Comparison of ENCODE assay signal across 20 cellular contexts in genomic region chr17:14553847-14554246, GRCh38.
DNase-seq lines count a peak whose midpoint lies in the region; ATAC-seq and TF ChIP-seq lines count a peak whose summit lies in the region.
"Had no signal": no experiment of that assay in that cellular context is flagged by ENCODE, and none has a peak within 500 bp of the region (broad histone marks: within the 10 kb centered on the region; RNA-seq: fewer than 3 reads in every experiment).

No MANE protein-coding gene starts in this region.

- peak; percentile 62 to 78 for TF ChIP-seq RAD21 in liver (IDR thresholded peaks at IDR 0.05)

- no peak overlapping the region for H2AK5ac ChIP-seq in trophoblast cell (ENCODE audit: low read length)

- H3K14ac ChIP-seq in trophoblast cell (ENCODE audit: low read length) = no peak overlapping the region

- peaks cover 5% of the 10 kb centered on the region for H3K4me1 Mint-ChIP-seq in CD4-positive, alpha-beta T cell (ENCODE audit: low read depth)
- peaks cover 9% of the 10 kb centered on the region for H3K4me1 Mint-ChIP-seq in chondrocyte (ENCODE audit: low read depth)

- ATAC-seq in CD4-positive, alpha-beta T cell (ENCODE audit: poor library complexity) = no peak
- ATAC-seq: SK-N-SH treated with all-trans-retinoic acid at 6 μM for 48 hours had no signal

- H3K36me3 ChIP-seq in MM.1S (replicated peaks; ENCODE audit: insufficient read depth, low read length) (no peaks in the 10 kb centered on the region), liver (ENCODE audit: control insufficient read depth in 4 of 4, insufficient read depth in 3 of 4, low read depth in 1 of 4, low read length in 3 of 4) (no peaks in the 10 kb centered on the region), trophoblast cell (ENCODE audit: control insufficient read depth in 1 of 2, insufficient read depth in 2 of 2, low read length in 2 of 2) (no peaks in the 10 kb centered on the region)
- H3K36me3 ChIP-seq: BLaER1, HAP-1, Peyer's patch had no signal

- H2BK5ac ChIP-seq in trophoblast cell (ENCODE audit: low read depth, low read length, poor library complexity) = no peak overlapping the region

- H4K12ac ChIP-seq in trophoblast cell (ENCODE audit: low read depth, low read length) = no peak overlapping the region

- H3K9me2 ChIP-seq in MM.1S (replicated peaks; ENCODE audit: insufficient read depth, low read length) = no peaks in the 10 kb centered on the region

- peak; percentile 12 for TF ChIP-seq CTCF in CD4-positive, alpha-beta T cell (IDR thresholded peaks at IDR 0.05)
- TF ChIP-seq CTCF in MM.1S (IDR thresholded peaks at IDR 0.05; ENCODE audit: low read length) (0 out of 2 replicates have a peak, but pooled peaks have one; percentile 5), chondrocyte (IDR thresholded peaks at IDR 0.05) (peak; percentile 26), liver (IDR thresholded peaks at IDR 0.05; ENCODE audit: low read depth, low read length, missing input control) (peak; percentile 16)

- no peaks in the 10 kb centered on the region for H3K9me3 ChIP-seq in CD4-positive, alpha-beta T cell (ENCODE audit: control insufficient read depth, low read length)
- H3K9me3 ChIP-seq in MM.1S (replicated peaks; ENCODE audit: insufficient read depth, low read length) (no peaks in the 10 kb centered on the region), liver (ENCODE audit: control insufficient read depth in 4 of 4, low read length in 3 of 4) (no peaks in the 10 kb centered on the region), trophoblast cell (ENCODE audit: insufficient read depth, low read depth, low read length) (no peaks in the 10 kb centered on the region)
- H3K9me3 ChIP-seq: HAP-1, Peyer's patch had no signal

- no peaks in the 10 kb centered on the region for H3K4me1 ChIP-seq in MM.1S (ENCODE audit: low read length)
- no peaks in the 10 kb centered on the region for H3K4me1 ChIP-seq in liver (ENCODE audit: control insufficient read depth in 4 of 4, insufficient read depth in 4 of 4, low read length in 3 of 4)
- no peaks in the 10 kb centered on the region for H3K4me1 ChIP-seq in trophoblast cell (ENCODE audit: control insufficient read depth in 1 of 2, insufficient read depth in 2 of 2, low read length in 2 of 2)
- H3K4me1 ChIP-seq: HAP-1, Peyer's patch had no signal

- H3F3A ChIP-seq in MM.1S (ENCODE audit: insufficient read depth, low read length) = no peaks in the 10 kb centered on the region

- no peak overlapping the region for H3K23ac ChIP-seq in trophoblast cell (ENCODE audit: low read length)

- H3K4ac ChIP-seq in trophoblast cell (ENCODE audit: low read depth, low read length) = no peak overlapping the region

- no peak overlapping the region for H2AFZ ChIP-seq in MM.1S (ENCODE audit: low read length)
- no peak overlapping the region for H2AFZ ChIP-seq in trophoblast cell (ENCODE audit: insufficient read depth, low read length, poor library complexity)

- CTCF ChIA-PET in CD4-positive, alpha-beta T cell (lab: Charles Lee) = no interaction called here

- H4K91ac ChIP-seq in trophoblast cell (ENCODE audit: low read depth, low read length) = no peak overlapping the region

- no peak overlapping the region for H2BK12ac ChIP-seq in trophoblast cell (ENCODE audit: low read length)

- H3K4me3 ChIP-seq in MM.1S (ENCODE audit: low read length) (no peak overlapping the region), liver (ENCODE audit: low read depth in 1 of 3, low read length in 3 of 3) (no peak overlapping the region), trophoblast cell (ENCODE audit: low read depth, low read length) (no peak overlapping the region)
- H3K4me3 ChIP-seq: BLaER1, HAP-1, Peyer's patch had no signal

- no peak overlapping the region for H4K8ac ChIP-seq in trophoblast cell (ENCODE audit: low read depth, low read length)

- H2BK120ac ChIP-seq in trophoblast cell (ENCODE audit: insufficient read depth, low read length, poor library complexity) = no peak overlapping the region

- H3K27me3 ChIP-seq in CD4-positive, alpha-beta T cell (ENCODE audit: control insufficient read depth, insufficient read depth, low read length) = no peaks in the 10 kb centered on the region
- H3K27me3 ChIP-seq in MM.1S (replicated peaks; ENCODE audit: insufficient read depth, low read length) = no peaks in the 10 kb centered on the region
- no peaks in the 10 kb centered on the region for H3K27me3 ChIP-seq in liver (ENCODE audit: control insufficient read depth in 4 of 4, insufficient read depth in 4 of 4, low read length in 3 of 4)
- no peaks in the 10 kb centered on the region for H3K27me3 ChIP-seq in trophoblast cell (ENCODE audit: insufficient read depth, low read length)
- H3K27me3 ChIP-seq: BLaER1, Peyer's patch had no signal

- no peaks in the 10 kb centered on the region for H3K9me3 Mint-ChIP-seq in CD4-positive, alpha-beta T cell
- no peaks in the 10 kb centered on the region for H3K9me3 Mint-ChIP-seq in chondrocyte (ENCODE audit: low read depth)

- no peaks in the 10 kb centered on the region for H3K79me1 ChIP-seq in trophoblast cell (ENCODE audit: low read length)

- H3K9ac ChIP-seq in MM.1S (ENCODE audit: low read length) (no peak overlapping the region), liver (ENCODE audit: low read depth in 1 of 2, low read length in 2 of 2) (no peak overlapping the region), trophoblast cell (ENCODE audit: low read length) (no peak overlapping the region)
- H3K9ac ChIP-seq: BLaER1 had no signal

- POLR2A ChIA-PET in CD4-positive, alpha-beta T cell (lab: Charles Lee) = interaction anchor here (1.1 to 2.0 kb wide), 2 partner anchors 125 to 253 kb away, joined by 3 to 4 read pairs; partner anchors contain the start of gene HS3ST3B1

- no peak overlapping the region for H3K4me3 Mint-ChIP-seq in CD4-positive, alpha-beta T cell
- H3K4me3 Mint-ChIP-seq in chondrocyte (ENCODE audit: unreplicated experiment) = no peak overlapping the region

- H3K27ac ChIP-seq in CD4-positive, alpha-beta T cell (ENCODE audit: low read depth, low read length) = no peak overlapping the region
- H3K27ac ChIP-seq in MM.1S (ENCODE audit: low read length) (no peak overlapping the region), liver (ENCODE audit: low read depth in 1 of 2, low read length in 2 of 2) (no peak overlapping the region), trophoblast cell (ENCODE audit: low read depth, low read length) (no peak overlapping the region)
- H3K27ac ChIP-seq: BLaER1, Peyer's patch had no signal

- H4K20me1 ChIP-seq in MM.1S (ENCODE audit: insufficient read depth, low read length) = no peaks in the 10 kb centered on the region
- H4K20me1 ChIP-seq: BLaER1 had no signal

- no peaks in the 10 kb centered on the region for H3K36me3 Mint-ChIP-seq in CD4-positive, alpha-beta T cell (ENCODE audit: low read depth)
- H3K36me3 Mint-ChIP-seq in chondrocyte (ENCODE audit: low read depth) = no peaks in the 10 kb centered on the region

- no peak overlapping the region for H3K27ac Mint-ChIP-seq in CD4-positive, alpha-beta T cell
- no peak overlapping the region for H3K27ac Mint-ChIP-seq in chondrocyte (ENCODE audit: unreplicated experiment)

- no peak for DNase-seq in CD4-positive, alpha-beta T cell
- DNase-seq in MM.1S (peak; percentile 15), chondrocyte (ENCODE audit: low spot score) (no peak), NCI-H774 (lab: John Stamatoyannopoulos, UW) (no peak), trophoblast cell (no peak), RPMI8226 (no peak)
- DNase-seq in stimulated activated CD4-positive, alpha-beta T cell treated with anti-CD3 and anti-CD28 coated beads, Interleukin-4, amount 100 ng/mL, for 1 hour = no peak
- DNase-seq: DMS153, EL, MV-4-11, NCI-H1436, NCI-H2029 treated with DMSO at 0.1 percent for 48 hours, NCI-H2171 treated with DMSO at 0.1 percent for 48 hours, NCI-H748 treated with DMSO at 0.1 percent for 48 hours, Peyer's patch, SHP77 had no signal

- H3K18ac ChIP-seq in trophoblast cell (ENCODE audit: low read length) = no peak overlapping the region

- intact Hi-C loops in CD4-positive, alpha-beta T cell (cut with DNase I, micrococcal nuclease) = loop anchor here in 1 of 2 experiments (2.0 to 5.0 kb wide), 2 partner anchors 252 to 957 kb away; partner anchors contain the start of gene HS3ST3B1

- H3K4me2 ChIP-seq in MM.1S (ENCODE audit: low read depth, low read length) = no peak overlapping the region
- H3K4me2 ChIP-seq in trophoblast cell (ENCODE audit: low read length) = no peak overlapping the region
- H3K4me2 ChIP-seq: BLaER1 had no signal

- WGBS in liver = 67% methylated on average over 2 of the region's 2 CpGs
- no CpG with 5 or more reads among the region's 2 CpGs for WGBS in trophoblast cell (ENCODE audit: extremely low coverage, insufficient coverage, insufficient read length)

- no peaks in the 10 kb centered on the region for H3K27me3 Mint-ChIP-seq in CD4-positive, alpha-beta T cell
- no peaks in the 10 kb centered on the region for H3K27me3 Mint-ChIP-seq in chondrocyte (ENCODE audit: low read depth)

- H3K79me2 ChIP-seq in MM.1S (ENCODE audit: low read length) (no peaks in the 10 kb centered on the region), trophoblast cell (ENCODE audit: control insufficient read depth, insufficient read depth, low read length, poor library complexity) (no peaks in the 10 kb centered on the region)

TF ChIP-seq in liver, 16 proteins besides CTCF, POLR2A, EP300 and RAD21:
- TF ChIP-seq RXRA (IDR thresholded peaks at IDR 0.05) = no peak
- no peak for TF ChIP-seq EGR1 (IDR thresholded peaks at IDR 0.05; ENCODE audit: low read depth in 2 of 2)
- TF ChIP-seq GABPA (IDR thresholded peaks at IDR 0.05 in 1 of 2, conservative IDR thresholded peaks at IDR 0.05 in 1 of 2) = no peak
- TF ChIP-seq FOXA1 (IDR thresholded peaks at IDR 0.05) = no peak
- TF ChIP-seq YY1 (IDR thresholded peaks at IDR 0.05) = no peak
- no peak for TF ChIP-seq FOXA2 (IDR thresholded peaks at IDR 0.05)
- TF ChIP-seq ZBTB33 (IDR thresholded peaks at IDR 0.05) = no peak
